Comparison of ENCODE assay signal across 8 cellular contexts in genomic region chr3:59857589-59858346, GRCh38.
DNase-seq lines count a peak whose midpoint lies in the region; ATAC-seq, FAIRE-seq and TF ChIP-seq lines count a peak whose summit lies in the region.

No MANE protein-coding gene starts in this region.

- H3K9me3 ChIP-seq in kidney (ENCODE audit: control insufficient read depth in 1 of 2, low read length in 2 of 2) = no peaks in the 10 kb centered on the region

- TF ChIP-seq CTCF in bronchial epithelial cell (IDR thresholded peaks at IDR 0.05; ENCODE audit: insufficient read depth, low read length, severe bottlenecking) (peak; percentile 95), kidney (IDR thresholded peaks at IDR 0.05; ENCODE audit: borderline replicate concordance, extremely low read depth, insufficient read depth) (peak; percentile 87)

- no peak for FAIRE-seq in bronchial epithelial cell (lab: Jason Lieb, UNC)
- peak; percentile 76 for FAIRE-seq in kidney (lab: Jason Lieb, UNC)

- H3K36me3 ChIP-seq in bronchial epithelial cell (ENCODE audit: control insufficient read depth, insufficient read depth, low read length) = no peaks in the 10 kb centered on the region
- no peaks in the 10 kb centered on the region for H3K36me3 ChIP-seq in kidney (ENCODE audit: control insufficient read depth in 1 of 2, insufficient read depth in 2 of 2, low read length in 2 of 2)

- no peaks in the 10 kb centered on the region for H3K27me3 ChIP-seq in bronchial epithelial cell (ENCODE audit: control insufficient read depth, insufficient read depth, low read length)

- no peak overlapping the region for H3K9ac ChIP-seq in kidney (ENCODE audit: low read length in 2 of 2)

- ATAC-seq in GM18870 (IDR thresholded peaks at IDR 0.05; ENCODE audit: unreplicated experiment) = peak; percentile 96
- ATAC-seq in HG03097 (IDR thresholded peaks at IDR 0.05; ENCODE audit: low FRiP score, unreplicated experiment) = peak; percentile 77

- H3K4me1 ChIP-seq in kidney (ENCODE audit: control insufficient read depth in 1 of 2, insufficient read depth in 1 of 2, low read depth in 1 of 2, low read length in 2 of 2) = no peaks in the 10 kb centered on the region

- H3K4me3 ChIP-seq in bronchial epithelial cell (ENCODE audit: low read depth, low read length) = no peak overlapping the region
- H3K4me3 ChIP-seq in kidney (ENCODE audit: low read length in 2 of 2) = peak overlapping the region; percentile 41 to 42

- intact Hi-C loops in kidney (cut with DNase I) = no loop called here

- DNase-seq in AG08396 (ENCODE audit: low spot score) (peak; percentile 73), NCI-H2227 (lab: John Stamatoyannopoulos, UW; ENCODE audit: unreplicated experiment) (peak; percentile 79), bronchial epithelial cell (ENCODE audit: low read depth) (peak; percentile 72), kidney (peak; percentile 80)
- peak; percentile 47 to 66 (median 50) for DNase-seq in activated CD4-positive, CD25-positive, alpha-beta regulatory T cell (lab: John Stamatoyannopoulos, UW)
- peak; percentile 85 to 87 for DNase-seq in stimulated activated CD4-positive, alpha-beta T cell treated with anti-CD3 and anti-CD28 coated beads, Interleukin-2, amount 100 ng/mL, for 24 hours

- H3K27ac ChIP-seq in kidney (ENCODE audit: low read depth in 2 of 2, low read length in 2 of 2) = no peak overlapping the region
